In genomic region chr5:172453206-172453985, GRCh38 we compare ENCODE assay signal across 8 cellular contexts. TPM values are rescaled to one million over a fixed set of nuclear protein-coding genes. Genes with fewer than 3 reads are reported as not detected.
DNase-seq lines count a peak whose midpoint lies in the region; ATAC-seq and TF ChIP-seq lines count a peak whose summit lies in the region.

No MANE protein-coding gene starts in this region.

- TF ChIP-seq CTCF in activated B cell treated with CpG ODN at 0.5 μM for 24 hours (IDR thresholded peaks at IDR 0.05) (no peak), gastroesophageal sphincter (IDR thresholded peaks at IDR 0.05) (peak; percentile 32 to 63 (median 56)), osteocyte (IDR thresholded peaks at IDR 0.05) (peak; percentile 74)

- intact Hi-C loops in activated B cell treated with CpG ODN at 0.5 μM for 24 hours (cut with micrococcal nuclease): loop anchor here (5.0 kb wide), 1 partner anchor 171 kb away; the partner anchor contains the start of gene UBTD2

- POLR2A ChIA-PET in activated B cell treated with CpG ODN at 0.5 μM for 24 hours (lab: Charles Lee): no interaction called here

- DNase-seq in AG08395 (ENCODE audit: low spot score): peak; percentile 56
- peak; percentile 49 for DNase-seq in HK-2 (ENCODE audit: unreplicated experiment)
- no peak for DNase-seq in activated B cell treated with CpG ODN at 0.5 μM for 24 hours
- DNase-seq in osteocyte (ENCODE audit: extremely low spot score, unreplicated experiment): no peak
- DNase-seq in NCI-H2196 treated with DMSO at 0.1 percent for 48 hours (lab: John Stamatoyannopoulos, UW; ENCODE audit: unreplicated experiment): no peak
- DNase-seq in OCI-M2 (lab: John Stamatoyannopoulos, UW; ENCODE audit: unreplicated experiment): no peak

- no peaks in the 10 kb centered on the region for H3K9me3 Mint-ChIP-seq in activated B cell treated with CpG ODN at 0.5 μM for 24 hours
- no peaks in the 10 kb centered on the region for H3K9me3 Mint-ChIP-seq in osteocyte (ENCODE audit: unreplicated experiment)

- 0 to 4% methylated on average over 2 to 5 of the region's 24 CpGs for WGBS in gastroesophageal sphincter (ENCODE audit: low coverage in 1 of 2), 2 donors

- no peak for ATAC-seq in activated B cell treated with CpG ODN at 0.5 μM for 24 hours (ENCODE audit: low read depth)
- ATAC-seq in gastroesophageal sphincter: peak; percentile 46
- no peak for ATAC-seq in GM18502 (IDR thresholded peaks at IDR 0.05; ENCODE audit: poor library complexity, unreplicated experiment)

- peaks cover 0 to 11% of the 10 kb centered on the region in 2 donors for H3K36me3 ChIP-seq in gastroesophageal sphincter

- no peaks in the 10 kb centered on the region for H3K27me3 ChIP-seq in gastroesophageal sphincter

- H3K4me1 ChIP-seq in gastroesophageal sphincter: peaks cover 0 to 71% (median 8%) of the 10 kb centered on the region in 3 donors

- H3K27ac ChIP-seq in gastroesophageal sphincter: peak overlapping the region; percentile 76 to 95 (median 95)

- no peak for TF ChIP-seq EP300 in gastroesophageal sphincter (IDR thresholded peaks at IDR 0.05)

- H3K27me3 Mint-ChIP-seq in activated B cell treated with CpG ODN at 0.5 μM for 24 hours (peaks cover 50% of the 10 kb centered on the region), osteocyte (ENCODE audit: unreplicated experiment) (no peaks in the 10 kb centered on the region)

- no peaks in the 10 kb centered on the region for H3K9me3 ChIP-seq in gastroesophageal sphincter

- no peak for TF ChIP-seq POLR2A in gastroesophageal sphincter (IDR thresholded peaks at IDR 0.05)

- CTCF ChIA-PET in activated B cell treated with CpG ODN at 0.5 μM for 24 hours (lab: Charles Lee): no interaction called here

- peak overlapping the region; percentile 75 to 98 for H3K4me3 ChIP-seq in gastroesophageal sphincter

- H3K27ac Mint-ChIP-seq in activated B cell treated with CpG ODN at 0.5 μM for 24 hours (no peak overlapping the region), osteocyte (ENCODE audit: unreplicated experiment) (peak overlapping the region; percentile 88)

- H3K4me1 Mint-ChIP-seq in activated B cell treated with CpG ODN at 0.5 μM for 24 hours: peaks cover 13% of the 10 kb centered on the region
- H3K4me1 Mint-ChIP-seq in osteocyte (ENCODE audit: unreplicated experiment): peaks cover 59% of the 10 kb centered on the region

- H3K36me3 Mint-ChIP-seq in activated B cell treated with CpG ODN at 0.5 μM for 24 hours (ENCODE audit: low read depth): no peaks in the 10 kb centered on the region
- peaks cover 14% of the 10 kb centered on the region for H3K36me3 Mint-ChIP-seq in osteocyte (ENCODE audit: unreplicated experiment)

- peak overlapping the region; percentile 53 for H3K4me3 Mint-ChIP-seq in activated B cell treated with CpG ODN at 0.5 μM for 24 hours
- peak overlapping the region; percentile 83 for H3K4me3 Mint-ChIP-seq in osteocyte (ENCODE audit: unreplicated experiment)

RNA-seq across cellular contexts. Expression of gene SH3PXD2B, which starts 0.9 kb away (rescaled TPM):
- 0.02 TPM in 1 of 2 replicates, not detected in the other for total RNA-seq in activated B cell treated with CpG ODN at 0.5 μM for 24 hours
- total RNA-seq in gastroesophageal sphincter: 10 to 100 TPM; 40.2 to 80.9 (median 56.0) TPM
- 114 and 125 TPM in 2 replicates for total RNA-seq in osteocyte

Comparison
In these comparisons a context has a peak if more than half of its experiments do, and no peak if none do; other contexts are left out.
1. DNase-seq: peak in AG08395 (single experiment) and HK-2 (single experiment); none in activated B cell treated with CpG ODN at 0.5 μM for 24 hours (single experiment), osteocyte (single experiment), NCI-H2196 treated with DMSO at 0.1 percent for 48 hours (single experiment) and OCI-M2 (single experiment).
2. RNA of gene SH3PXD2B, which starts 0.9 kb away (total RNA-seq): 114 to 125 TPM in osteocyte and 40.2 to 80.9 TPM in gastroesophageal sphincter; 0.02 TPM in activated B cell treated with CpG ODN at 0.5 μM for 24 hours; every median in the first group is over 10 times any median in the second.